In the genomic region with DNA sequence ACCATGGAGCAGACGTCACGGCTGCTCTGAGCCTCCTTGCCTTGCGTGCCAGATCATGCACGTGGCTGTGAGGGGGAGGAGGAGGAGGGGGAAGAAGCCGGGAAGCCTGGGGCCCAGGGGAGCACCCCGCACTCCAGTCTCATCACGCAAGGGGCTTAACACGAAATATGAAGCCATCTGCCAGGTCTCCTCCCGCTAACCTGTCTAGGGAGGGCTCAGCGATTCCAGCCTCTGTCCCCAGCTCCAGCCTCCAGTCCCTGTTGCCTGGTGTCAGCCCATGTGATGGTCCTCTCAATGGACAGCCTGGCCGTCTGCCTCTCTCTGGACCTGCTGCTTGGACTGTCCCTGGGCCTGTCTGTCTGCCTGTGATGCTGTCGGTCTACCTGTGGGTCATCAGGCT, we compare ENCODE assay signal across 19 cellular contexts. TPM values are rescaled to one million over a fixed set of nuclear protein-coding genes. Genes with fewer than 3 reads are reported as not detected.
DNase-seq lines count a peak whose midpoint lies in the region; ATAC-seq, FAIRE-seq and TF ChIP-seq lines count a peak whose summit lies in the region.
"Had no signal": no experiment of that assay in that cellular context is flagged by ENCODE, and none has a peak within 500 bp of the region (broad histone marks: within the 10 kb centered on the region; RNA-seq: fewer than 3 reads in every experiment).

No MANE protein-coding gene starts in this region.

- ATAC-seq in A549 = peak; percentile 21 to 35; a peak in 1 of 6 replicates
- ATAC-seq in HG03439 (IDR thresholded peaks at IDR 0.05; ENCODE audit: unreplicated experiment) = no peak
- ATAC-seq: Panc1 had no signal

- H3K36me3 Mint-ChIP-seq in brain = no peaks in the 10 kb centered on the region

- no peak for DNase-seq in A549 (ENCODE audit: low read depth in 1 of 2, low spot score in 1 of 2)
- peak; percentile 83 for DNase-seq in D341Med (ENCODE audit: low spot score)
- peak; percentile 69 for DNase-seq in NCI-H524 treated with DMSO at 0.1 percent for 48 hours (lab: John Stamatoyannopoulos, UW)
- no peak for DNase-seq in amygdala (lab: John Stamatoyannopoulos, UW)
- no peak for DNase-seq in NOMO-1 (lab: John Stamatoyannopoulos, UW; ENCODE audit: unreplicated experiment in 2 of 2)
- DNase-seq: ACHN; CD4-positive, alpha-beta T cell; COR-L47; EL; GF-D8; Kasumi-1; NCI-H187 treated with DMSO at 0.1 percent for 48 hours; NCI-H2107; NCI-H526 treated with DMSO at 0.1 percent for 48 hours; NK-92 treated with Interleukin-12 subunit alpha and Interleukin-12 subunit beta, amount 100 ng/mL, for 24 hours had no signal

- FAIRE-seq in A549 (lab: Jason Lieb, UNC) = no peak

- WGBS in A549 (ENCODE audit: missing lambda C conversion rate) = 0% methylated on average over 2 of the region's 12 CpGs

- H3K27ac Mint-ChIP-seq in brain = peak overlapping the region in 3 of 5 experiments; percentile 50 to 86 (median 85)
- H3K27ac Mint-ChIP-seq: CD4-positive, alpha-beta T cell had no signal

- H3K9me3 ChIP-seq in A549 = no peaks in the 10 kb centered on the region
- H3K9me3 ChIP-seq: BLaER1 had no signal

- no peak for TF ChIP-seq POLR2A in A549 (IDR thresholded peaks at IDR 0.05; ENCODE audit: low read length)

- no peak overlapping the region for H3K27ac ChIP-seq in A549
- H3K27ac ChIP-seq: BLaER1 had no signal

- H3K27me3 Mint-ChIP-seq in brain = peaks cover 62% of the 10 kb centered on the region

- CTCF ChIA-PET in A549 (lab: Yijun Ruan, JAX) = interaction anchor here (1.9 to 2.2 kb wide), 2 partner anchors 28 to 197 kb away, joined by 4 to 11 read pairs; no protein-coding TSS in a partner anchor

- no peak for TF ChIP-seq RAD21 in A549 (conservative IDR thresholded peaks at IDR 0.05 in 1 of 2, IDR thresholded peaks at IDR 0.05 in 1 of 2)

- peaks cover 29% of the 10 kb centered on the region for H3K4me1 Mint-ChIP-seq in brain

- H3K4me3 ChIP-seq in A549 = no peak overlapping the region
- H3K4me3 ChIP-seq: BLaER1 had no signal

- H3K4me1 ChIP-seq in A549 = no peaks in the 10 kb centered on the region

- H3K4me3 Mint-ChIP-seq in brain = no peak overlapping the region
- H3K4me3 Mint-ChIP-seq: CD4-positive, alpha-beta T cell had no signal

- no peak overlapping the region for H3K4me2 ChIP-seq in A549
- H3K4me2 ChIP-seq: BLaER1 had no signal

- no peaks in the 10 kb centered on the region for H3K9me3 Mint-ChIP-seq in brain
- H3K9me3 Mint-ChIP-seq: CD4-positive, alpha-beta T cell had no signal

- POLR2A ChIA-PET in A549 (lab: Yijun Ruan, JAX) = no interaction called here

- no peak for TF ChIP-seq CTCF in A549 (IDR thresholded peaks at IDR 0.05)
- no peak for TF ChIP-seq CTCF in brain (conservative IDR thresholded peaks at IDR 0.05)

- no peak for TF ChIP-seq EP300 in A549 (IDR thresholded peaks at IDR 0.05)

TF ChIP-seq in A549, 52 proteins besides CTCF, POLR2A, EP300 and RAD21:
- TF ChIP-seq, protein P1, sequence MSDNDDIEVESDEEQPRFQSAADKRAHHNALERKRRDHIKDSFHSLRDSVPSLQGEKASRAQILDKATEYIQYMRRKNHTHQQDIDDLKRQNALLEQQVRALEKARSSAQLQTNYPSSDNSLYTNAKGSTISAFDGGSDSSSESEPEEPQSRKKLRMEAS (IDR thresholded peaks at IDR 0.05) = no peak
- TF ChIP-seq HEYL (CRISPR knock-in tag; IDR thresholded peaks at IDR 0.05) (no peak), CHD2 (IDR thresholded peaks at IDR 0.05; ENCODE audit: low read length, partially characterized antibody) (no peak), CHD4 (IDR thresholded peaks at IDR 0.05; ENCODE audit: borderline replicate concordance) (no peak), MYC (IDR thresholded peaks at IDR 0.05; ENCODE audit: borderline replicate concordance, low read length) (no peak), ZC3H11A (IDR thresholded peaks at IDR 0.05) (no peak), SMC3 (IDR thresholded peaks at IDR 0.05) (no peak), HDAC2 (IDR thresholded peaks at IDR 0.05) (no peak), NFE2L2 (conservative IDR thresholded peaks at IDR 0.05; ENCODE audit: low read length) (no peak), POLR2AphosphoS2 (conservative IDR thresholded peaks at IDR 0.05; ENCODE audit: low read length) (no peak), CBX2 (IDR thresholded peaks at IDR 0.05; ENCODE audit: borderline replicate concordance, low read depth) (no peak), MAZ (IDR thresholded peaks at IDR 0.05; ENCODE audit: borderline replicate concordance, low read depth, low read length) (no peak)
- TF ChIP-seq, protein P2, sequence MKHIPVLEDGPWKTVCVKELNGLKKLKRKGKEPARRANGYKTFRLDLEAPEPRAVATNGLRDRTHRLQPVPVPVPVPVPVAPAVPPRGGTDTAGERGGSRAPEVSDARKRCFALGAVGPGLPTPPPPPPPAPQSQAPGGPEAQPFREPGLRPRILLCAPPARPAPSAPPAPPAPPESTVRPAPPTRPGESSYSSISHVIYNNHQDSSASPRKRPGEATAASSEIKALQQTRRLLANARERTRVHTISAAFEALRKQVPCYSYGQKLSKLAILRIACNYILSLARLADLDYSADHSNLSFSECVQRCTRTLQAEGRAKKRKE (CRISPR knock-in tag; IDR thresholded peaks at IDR 0.05; ENCODE audit: low read depth) = no peak
- TF ChIP-seq, protein P3, sequence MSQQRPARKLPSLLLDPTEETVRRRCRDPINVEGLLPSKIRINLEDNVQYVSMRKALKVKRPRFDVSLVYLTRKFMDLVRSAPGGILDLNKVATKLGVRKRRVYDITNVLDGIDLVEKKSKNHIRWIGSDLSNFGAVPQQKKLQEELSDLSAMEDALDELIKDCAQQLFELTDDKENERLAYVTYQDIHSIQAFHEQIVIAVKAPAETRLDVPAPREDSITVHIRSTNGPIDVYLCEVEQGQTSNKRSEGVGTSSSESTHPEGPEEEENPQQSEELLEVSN (IDR thresholded peaks at IDR 0.05; ENCODE audit: borderline replicate concordance, low read depth) = no peak
- TF ChIP-seq, protein P4, sequence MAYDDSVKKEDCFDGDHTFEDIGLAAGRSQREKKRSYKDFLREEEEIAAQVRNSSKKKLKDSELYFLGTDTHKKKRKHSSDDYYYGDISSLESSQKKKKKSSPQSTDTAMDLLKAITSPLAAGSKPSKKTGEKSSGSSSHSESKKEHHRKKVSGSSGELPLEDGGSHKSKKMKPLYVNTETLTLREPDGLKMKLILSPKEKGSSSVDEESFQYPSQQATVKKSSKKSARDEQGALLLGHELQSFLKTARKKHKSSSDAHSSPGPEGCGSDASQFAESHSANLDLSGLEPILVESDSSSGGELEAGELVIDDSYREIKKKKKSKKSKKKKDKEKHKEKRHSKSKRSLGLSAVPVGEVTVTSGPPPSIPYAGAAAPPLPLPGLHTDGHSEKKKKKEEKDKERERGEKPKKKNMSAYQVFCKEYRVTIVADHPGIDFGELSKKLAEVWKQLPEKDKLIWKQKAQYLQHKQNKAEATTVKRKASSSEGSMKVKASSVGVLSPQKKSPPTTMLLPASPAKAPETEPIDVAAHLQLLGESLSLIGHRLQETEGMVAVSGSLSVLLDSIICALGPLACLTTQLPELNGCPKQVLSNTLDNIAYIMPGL (CRISPR knock-in tag; IDR thresholded peaks at IDR 0.05; ENCODE audit: borderline replicate concordance) = no peak
- TF ChIP-seq, protein P5, sequence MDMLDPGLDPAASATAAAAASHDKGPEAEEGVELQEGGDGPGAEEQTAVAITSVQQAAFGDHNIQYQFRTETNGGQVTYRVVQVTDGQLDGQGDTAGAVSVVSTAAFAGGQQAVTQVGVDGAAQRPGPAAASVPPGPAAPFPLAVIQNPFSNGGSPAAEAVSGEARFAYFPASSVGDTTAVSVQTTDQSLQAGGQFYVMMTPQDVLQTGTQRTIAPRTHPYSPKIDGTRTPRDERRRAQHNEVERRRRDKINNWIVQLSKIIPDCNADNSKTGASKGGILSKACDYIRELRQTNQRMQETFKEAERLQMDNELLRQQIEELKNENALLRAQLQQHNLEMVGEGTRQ (IDR thresholded peaks at IDR 0.05) = no peak

RNA-seq across cellular contexts. Expression of a gene that starts 22.5 kb away (rescaled TPM):
- polyA plus RNA-seq in A549 (2011; rRNA removed) = not detected in 2 replicates
- not detected in 2 replicates for polyA plus RNA-seq in A549 (2012; cell fraction: cytosol; rRNA removed)
- polyA plus RNA-seq in A549 (2012; cell fraction: nucleus; rRNA removed) = not detected in 2 replicates
- polyA plus RNA-seq in A549 (2017; fragmentation: RNase III; extraction: RNeasy Plus Mini Kit Qiagen cat#74134 plus additional on column Dnase treatment) = not detected in 3 replicates
- polyA minus RNA-seq in A549 (2011; rRNA and poly(A)+ RNA removed) = not detected in 2 replicates
- 86.1 TPM for polyA plus RNA-seq in brain (ENCODE audit: insufficient read depth, low read depth, low replicate concordance)

RNA-seq across cellular contexts. Expression of a gene that starts 29.5 kb away (rescaled TPM):
- polyA plus RNA-seq in A549 (2011; rRNA removed) (not detected in 2 replicates), A549 (2017; fragmentation: RNase III; extraction: RNeasy Plus Mini Kit Qiagen cat#74134 plus additional on column Dnase treatment) (not detected in 3 replicates), brain (ENCODE audit: insufficient read depth, low read depth, low replicate concordance) (82.6 TPM)
- not detected in 2 replicates for polyA plus RNA-seq in A549 (2012; cell fraction: cytosol; rRNA removed)
- polyA plus RNA-seq in A549 (2012; cell fraction: nucleus; rRNA removed) = not detected in 2 replicates
- polyA minus RNA-seq in A549 (2011; rRNA and poly(A)+ RNA removed) = not detected in 2 replicates

RNA-seq across cellular contexts. Expression of a gene that starts 39.1 kb away (rescaled TPM):
- polyA plus RNA-seq in A549 (2011; rRNA removed) (not detected in 2 replicates), A549 (2017; fragmentation: RNase III; extraction: RNeasy Plus Mini Kit Qiagen cat#74134 plus additional on column Dnase treatment) (not detected in 3 replicates), brain (ENCODE audit: insufficient read depth, low read depth, low replicate concordance) (106 TPM)
- polyA plus RNA-seq in A549 (2012; cell fraction: cytosol; rRNA removed) = not detected in 2 replicates
- not detected in 2 replicates for polyA plus RNA-seq in A549 (2012; cell fraction: nucleus; rRNA removed)
- not detected in 2 replicates for polyA minus RNA-seq in A549 (2011; rRNA and poly(A)+ RNA removed)

RNA-seq across cellular contexts. Expression of a gene that starts 50.7 kb away (rescaled TPM):
- not detected in 2 replicates for polyA plus RNA-seq in A549 (2011; rRNA removed)
- polyA plus RNA-seq in A549 (2012; cell fraction: cytosol; rRNA removed) = 0.01 and 0.04 TPM in 2 replicates
- polyA plus RNA-seq in A549 (2012; cell fraction: nucleus; rRNA removed) = 0.10 and 0.24 TPM in 2 replicates
- not detected in 3 replicates for polyA plus RNA-seq in A549 (2017; fragmentation: RNase III; extraction: RNeasy Plus Mini Kit Qiagen cat#74134 plus additional on column Dnase treatment)
- not detected in 2 replicates for polyA minus RNA-seq in A549 (2011; rRNA and poly(A)+ RNA removed)
- 5.1 TPM for polyA plus RNA-seq in brain (ENCODE audit: insufficient read depth, low read depth, low replicate concordance)

Comparison
In these comparisons a context has a peak if more than half of its experiments do, and no peak if none do; other contexts are left out.
1. DNase-seq: peak in D341Med (single experiment) and NCI-H524 treated with DMSO at 0.1 percent for 48 hours (single experiment); none in A549 (0 of 2), amygdala (0 of 56) and NOMO-1 (0 of 2).
2. RNA of a gene that starts 22.5 kb away (polyA plus RNA-seq): 86.1 TPM in brain (single experiment); not detected in A549; every median in the first group is over 10 times any median in the second.
3. RNA of a gene that starts 29.5 kb away (polyA plus RNA-seq): 82.6 TPM in brain (single experiment); not detected in A549; every median in the first group is over 10 times any median in the second.
4. RNA of a gene that starts 39.1 kb away (polyA plus RNA-seq): 106 TPM in brain (single experiment); not detected in A549; every median in the first group is over 100 times any median in the second.